Comparison of ENCODE assay signal across 10 cellular contexts in the genomic region with DNA sequence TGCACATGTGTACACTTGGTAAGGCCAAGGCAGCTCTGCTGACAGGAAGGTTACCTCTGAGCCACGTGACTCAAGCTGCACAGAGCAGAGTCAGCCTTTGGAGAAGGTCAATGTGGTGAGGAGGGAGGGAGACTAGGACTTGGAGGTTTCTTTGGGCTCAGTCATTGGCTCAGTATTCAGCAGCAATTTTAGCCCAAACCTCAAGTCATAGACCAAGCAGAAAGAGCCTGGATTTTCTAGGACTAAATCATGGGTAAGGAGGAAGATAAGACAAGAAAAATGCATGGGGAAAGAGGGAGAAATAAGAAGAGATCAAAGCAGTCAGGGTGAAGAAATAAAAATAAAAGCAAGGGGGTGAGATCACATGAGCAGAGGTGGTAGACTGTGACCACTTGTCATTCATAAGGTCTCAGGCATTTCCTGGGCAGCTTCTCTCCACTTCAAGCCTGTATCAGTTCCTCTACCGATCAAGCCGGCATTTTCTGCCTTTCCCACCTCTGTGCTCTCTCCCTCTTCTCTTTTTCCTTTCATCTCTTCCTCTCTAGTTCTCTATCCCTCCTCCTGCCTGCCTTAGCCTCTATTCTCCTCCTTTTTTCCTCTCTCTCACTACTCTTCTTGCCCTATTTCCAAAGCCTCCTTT. TPM values are rescaled to one million over a fixed set of nuclear protein-coding genes. Genes with fewer than 3 reads are reported as not detected.
DNase-seq lines count a peak whose midpoint lies in the region; ATAC-seq and TF ChIP-seq lines count a peak whose summit lies in the region.
"Had no signal": no experiment of that assay in that cellular context is flagged by ENCODE, and none has a peak within 500 bp of the region (broad histone marks: within the 10 kb centered on the region; RNA-seq: fewer than 3 reads in every experiment).

No MANE protein-coding gene starts in this region.

- H3K27me3 ChIP-seq in Loucy (ENCODE audit: insufficient read depth, low read length, poor library complexity, severe bottlenecking) (no peaks in the 10 kb centered on the region), SK-N-SH (ENCODE audit: insufficient read depth) (no peaks in the 10 kb centered on the region), right atrium auricular region (no peaks in the 10 kb centered on the region)

- CTCF ChIA-PET in SK-N-SH (lab: Yijun Ruan, JAX) = no interaction called here

- ATAC-seq in HG02571 (IDR thresholded peaks at IDR 0.05; ENCODE audit: unreplicated experiment) (peak; percentile 72), Right ventricle myocardium inferior (no peak)
- ATAC-seq in natural killer cell treated with Interleukin-12 subunit alpha and Interleukin-12 subunit beta and Interleukin-15 and Interleukin-18, amount 100 ng/mL, for 72 hours = peak; percentile 73 to 74

- H3K27me3 Mint-ChIP-seq in T-helper 1 cell treated with Interleukin-12 subunit alpha and Interleukin-12 subunit beta and Interleukin-4 antibody, amounts not matched to agents 30 μg/mL and 1 μg/mL, for 36 hours (ENCODE audit: low read depth) = no peaks in the 10 kb centered on the region
- H3K27me3 Mint-ChIP-seq in natural killer cell treated with Interleukin-12 subunit alpha and Interleukin-12 subunit beta and Interleukin-15 and Interleukin-18, amount 100 ng/mL, for 72 hours = no peaks in the 10 kb centered on the region

- H2AFZ ChIP-seq in Loucy (ENCODE audit: low read length) (0 out of 2 replicates have a peak overlapping the region, but pooled peaks have one; percentile 14), SK-N-SH (ENCODE audit: low read depth) (no peak overlapping the region)
- H2AFZ ChIP-seq: parathyroid adenoma had no signal

- no peak for TF ChIP-seq RAD21 in SK-N-SH (IDR thresholded peaks at IDR 0.05; ENCODE audit: low read length)

- peaks cover 29% of the 10 kb centered on the region for H3K4me1 Mint-ChIP-seq in T-helper 1 cell treated with Interleukin-12 subunit alpha and Interleukin-12 subunit beta and Interleukin-4 antibody, amounts not matched to agents 30 μg/mL and 1 μg/mL, for 36 hours (ENCODE audit: low read depth)
- peaks cover 37 to 46% of the 10 kb centered on the region in 2 donors for H3K4me1 Mint-ChIP-seq in natural killer cell treated with Interleukin-12 subunit alpha and Interleukin-12 subunit beta and Interleukin-15 and Interleukin-18, amount 100 ng/mL, for 72 hours (ENCODE audit: low read depth in 2 of 2)

- POLR2A ChIA-PET in SK-N-SH (lab: Yijun Ruan, JAX) = no interaction called here

- no peak for TF ChIP-seq EP300 in SK-N-SH (IDR thresholded peaks at IDR 0.05; ENCODE audit: borderline replicate concordance in 1 of 2, low read depth in 1 of 2, low read length in 1 of 2)

- no peak for DNase-seq in T-helper 1 cell
- DNase-seq in natural killer cell treated with Interleukin-12 subunit alpha and Interleukin-12 subunit beta and Interleukin-15 and Interleukin-18, amount 100 ng/mL, for 72 hours (ENCODE audit: low spot score) = no peak
- no peak for DNase-seq in SK-N-SH
- no peak for DNase-seq in Right ventricle myocardium inferior (ENCODE audit: missing footprints)
- DNase-seq in right atrium auricular region (ENCODE audit: low spot score) = no peak
- DNase-seq: activated CD4-positive, alpha-beta T cell treated with anti-CD3 and anti-CD28 coated beads, Interleukin-2, amount 50 U/mL, for 1 hour had no signal

- H3K9me2 ChIP-seq in Loucy (replicated peaks; ENCODE audit: low read depth, low read length) (no peaks in the 10 kb centered on the region), SK-N-SH (no peaks in the 10 kb centered on the region)

- H3K27ac ChIP-seq in SK-N-SH (ENCODE audit: low read depth in 2 of 2, low read length in 1 of 2) (no peak overlapping the region), right atrium auricular region (no peak overlapping the region)
- H3K27ac ChIP-seq: parathyroid adenoma had no signal

- WGBS in SK-N-SH (ENCODE audit: low lambda C conversion rate) = 56% methylated on average over 3 of the region's 3 CpGs

- H3K27ac Mint-ChIP-seq in T-helper 1 cell treated with Interleukin-12 subunit alpha and Interleukin-12 subunit beta and Interleukin-4 antibody, amounts not matched to agents 30 μg/mL and 1 μg/mL, for 36 hours = peak overlapping the region; percentile 91
- peak overlapping the region; percentile 96 to 97 for H3K27ac Mint-ChIP-seq in natural killer cell treated with Interleukin-12 subunit alpha and Interleukin-12 subunit beta and Interleukin-15 and Interleukin-18, amount 100 ng/mL, for 72 hours

- intact Hi-C loops in Right ventricle myocardium inferior (cut with DNase I) = no loop called here

- H3K4me3 Mint-ChIP-seq in T-helper 1 cell treated with Interleukin-12 subunit alpha and Interleukin-12 subunit beta and Interleukin-4 antibody, amounts not matched to agents 30 μg/mL and 1 μg/mL, for 36 hours = peak overlapping the region; percentile 49
- peak overlapping the region; percentile 91 for H3K4me3 Mint-ChIP-seq in natural killer cell treated with Interleukin-12 subunit alpha and Interleukin-12 subunit beta and Interleukin-15 and Interleukin-18, amount 100 ng/mL, for 72 hours

- H3K79me2 ChIP-seq in Loucy (ENCODE audit: insufficient read depth, low read length) (no peaks in the 10 kb centered on the region), SK-N-SH (ENCODE audit: insufficient read depth) (no peaks in the 10 kb centered on the region)
- H3K79me2 ChIP-seq: parathyroid adenoma had no signal

- TF ChIP-seq CTCF in Loucy (conservative IDR thresholded peaks at IDR 0.05; ENCODE audit: low read length) = no peak
- no peak for TF ChIP-seq CTCF in SK-N-SH (IDR thresholded peaks at IDR 0.05)
- TF ChIP-seq CTCF in right atrium auricular region (IDR thresholded peaks at IDR 0.05) = no peak

- H3K9ac ChIP-seq in Loucy (ENCODE audit: low read depth, low read length, poor library complexity, severe bottlenecking) (peak overlapping the region; percentile 18), SK-N-SH (no peak overlapping the region)
- H3K9ac ChIP-seq: parathyroid adenoma had no signal

- H3K36me3 ChIP-seq in Loucy (ENCODE audit: insufficient read depth, low read length) = no peaks in the 10 kb centered on the region
- no peaks in the 10 kb centered on the region for H3K36me3 ChIP-seq in SK-N-SH (replicated peaks in 1 of 2; ENCODE audit: control insufficient read depth in 1 of 2, insufficient read depth in 2 of 2, low read length in 1 of 2)
- H3K36me3 ChIP-seq in right atrium auricular region = no peaks in the 10 kb centered on the region

- peak overlapping the region; percentile 45 for H3K4me2 ChIP-seq in Loucy (ENCODE audit: low read depth, low read length, poor library complexity, severe bottlenecking)
- H3K4me2 ChIP-seq in SK-N-SH = no peak overlapping the region

- H3K9me3 Mint-ChIP-seq in T-helper 1 cell treated with Interleukin-12 subunit alpha and Interleukin-12 subunit beta and Interleukin-4 antibody, amounts not matched to agents 30 μg/mL and 1 μg/mL, for 36 hours = peaks cover 12% of the 10 kb centered on the region
- H3K9me3 Mint-ChIP-seq in natural killer cell treated with Interleukin-12 subunit alpha and Interleukin-12 subunit beta and Interleukin-15 and Interleukin-18, amount 100 ng/mL, for 72 hours = no peaks in the 10 kb centered on the region

- H3K9me3 ChIP-seq in Loucy (ENCODE audit: insufficient read depth, low read depth, low read length) = no peaks in the 10 kb centered on the region
- no peaks in the 10 kb centered on the region for H3K9me3 ChIP-seq in SK-N-SH
- no peaks in the 10 kb centered on the region for H3K9me3 ChIP-seq in right atrium auricular region

- peaks cover 6% of the 10 kb centered on the region for H3K36me3 Mint-ChIP-seq in T-helper 1 cell treated with Interleukin-12 subunit alpha and Interleukin-12 subunit beta and Interleukin-4 antibody, amounts not matched to agents 30 μg/mL and 1 μg/mL, for 36 hours (ENCODE audit: low read depth)
- H3K36me3 Mint-ChIP-seq in natural killer cell treated with Interleukin-12 subunit alpha and Interleukin-12 subunit beta and Interleukin-15 and Interleukin-18, amount 100 ng/mL, for 72 hours = peaks cover 5% of the 10 kb centered on the region

- H3K4me3 ChIP-seq in Loucy (ENCODE audit: low read length, poor library complexity, severe bottlenecking) (no peak overlapping the region), SK-N-SH (ENCODE audit: low read depth in 2 of 2, low read length in 1 of 2) (no peak overlapping the region), right atrium auricular region (no peak overlapping the region)

- H3F3A ChIP-seq in Loucy (ENCODE audit: low read depth) (no peaks in the 10 kb centered on the region), SK-N-SH (replicated peaks; ENCODE audit: insufficient read depth) (no peaks in the 10 kb centered on the region)

- H4K20me1 ChIP-seq in Loucy (ENCODE audit: insufficient read depth, low read length, poor library complexity, severe bottlenecking) (no peaks in the 10 kb centered on the region), SK-N-SH (ENCODE audit: insufficient read depth) (no peaks in the 10 kb centered on the region)

- peaks cover 17% of the 10 kb centered on the region for H3K4me1 ChIP-seq in Loucy (ENCODE audit: insufficient read depth, low read length, poor library complexity, severe bottlenecking)
- H3K4me1 ChIP-seq in SK-N-SH (ENCODE audit: control insufficient read depth in 1 of 2, insufficient read depth in 2 of 2, low read depth in 1 of 2, low read length in 1 of 2) = no peaks in the 10 kb centered on the region
- H3K4me1 ChIP-seq in right atrium auricular region = no peaks in the 10 kb centered on the region
- H3K4me1 ChIP-seq: parathyroid adenoma had no signal

TF ChIP-seq in SK-N-SH, 30 proteins besides CTCF, POLR2A, EP300 and RAD21 (continues in another document):
- TF ChIP-seq TAF1 (IDR thresholded peaks at IDR 0.05; ENCODE audit: borderline replicate concordance, low read depth, low read length) (no peak), GABPA (IDR thresholded peaks at IDR 0.05; ENCODE audit: low read depth) (no peak), FOSL2 (IDR thresholded peaks at IDR 0.05; ENCODE audit: borderline replicate concordance, low read depth) (no peak)

RNA-seq across cellular contexts. Expression of gene DUSP10, which starts 51.7 kb away (rescaled TPM):
- total RNA-seq in natural killer cell treated with Interleukin-12 subunit alpha and Interleukin-12 subunit beta and Interleukin-15 and Interleukin-18, amount 100 ng/mL, for 72 hours = 10 to 100 TPM; 43.3 to 85.2 TPM
- polyA plus RNA-seq in SK-N-SH (2012; rRNA removed) = 6.4 and 6.8 TPM in 2 replicates
- polyA plus RNA-seq in SK-N-SH (2012; cell fraction: cytosol; rRNA removed) = 5.0 and 5.2 TPM in 2 replicates
- 8.0 and 11.1 TPM in 2 replicates for polyA plus RNA-seq in SK-N-SH (2012; cell fraction: nucleus; rRNA removed)
- total RNA-seq in Right ventricle myocardium inferior (3.2 TPM), right atrium auricular region (1 to 10 TPM; 3.3 to 6.4 TPM)

Comparison
In these comparisons a context has a peak if more than half of its experiments do, and no peak if none do; other contexts are left out.
1. RNA of gene DUSP10, which starts 51.7 kb away (total RNA-seq): 43.3 to 85.2 TPM in natural killer cell treated with Interleukin-12 subunit alpha and Interleukin-12 subunit beta and Interleukin-15 and Interleukin-18, amount 100 ng/mL, for 72 hours; 3.3 to 6.4 TPM in right atrium auricular region and 3.2 TPM in Right ventricle myocardium inferior (single experiment); every median in the first group is over 4 times any median in the second.